ENCODE assay signal across 19 cellular contexts in genomic region chr4:186852964-186853391, GRCh38.
A peak's percentile ranks its signal among the peaks of the same experiment; 100 is the strongest.
DNase-seq lines count a peak whose midpoint lies in the region; ATAC-seq and TF ChIP-seq lines count a peak whose summit lies in the region.
"Had no signal": no experiment of that assay in that cellular context is flagged by ENCODE, and none has a peak within 500 bp of the region (broad histone marks: within the 10 kb centered on the region; RNA-seq: fewer than 3 reads in every experiment).

No MANE protein-coding gene starts in this region.

- peaks cover 0 to 21% (median 8%) of the 10 kb centered on the region in 12 donors for H3K9me3 ChIP-seq in heart left ventricle
- H3K9me3 ChIP-seq: vagina had no signal

- H3K27me3 Mint-ChIP-seq in activated CD8-positive, alpha-beta memory T cell treated with anti-CD3 and anti-CD28 coated beads, Interleukin-2, amount 10 ng/mL, durations not matched to agents 7 days and 5 days, result no peaks in the 10 kb centered on the region
- H3K27me3 Mint-ChIP-seq: IgD-negative memory B cell; naive B cell; stimulated activated memory B cell treated with anti-CD40 and anti-IgM and Interleukin-4, amounts not matched to agents 10 μg/mL and 1 μg/mL and 100 μg/mL, for 72 hours had no signal

- WGBS in heart left ventricle, 4 donors, result 64 to 72% (median 67%) methylated on average over 1 of the region's 1 CpG

- H3K4me3 Mint-ChIP-seq in activated CD8-positive, alpha-beta memory T cell treated with anti-CD3 and anti-CD28 coated beads, Interleukin-2, amount 10 ng/mL, durations not matched to agents 7 days and 5 days, result no peak overlapping the region
- H3K4me3 Mint-ChIP-seq: activated naive CD4-positive, alpha-beta T cell treated with anti-CD3 and anti-CD28 coated beads for 36 hours; IgD-negative memory B cell; naive B cell; stimulated activated memory B cell treated with anti-CD40 and anti-IgM and Interleukin-4, amounts not matched to agents 10 μg/mL and 1 μg/mL and 100 μg/mL, for 72 hours had no signal

- peak; percentile 74 for ATAC-seq in GM18505 (IDR thresholded peaks at IDR 0.05; ENCODE audit: unreplicated experiment)
- ATAC-seq in GM19467 (IDR thresholded peaks at IDR 0.05; ENCODE audit: unreplicated experiment), result peak; percentile 80
- ATAC-seq in HG03060 (IDR thresholded peaks at IDR 0.05; ENCODE audit: low read depth, unreplicated experiment), result peak; percentile 68
- ATAC-seq in activated CD8-positive, alpha-beta memory T cell treated with anti-CD3 and anti-CD28 coated beads, Interleukin-2, amount 10 ng/mL, durations not matched to agents 7 days and 5 days, result no peak
- ATAC-seq in heart left ventricle, result no peak
- ATAC-seq: stimulated activated memory B cell treated with anti-CD40 and anti-IgM and Interleukin-4, amounts not matched to agents 10 μg/mL and 1 μg/mL and 100 μg/mL, for 72 hours had no signal

- no peak for TF ChIP-seq CTCF in heart left ventricle (IDR thresholded peaks at IDR 0.05)

- H3K4me1 ChIP-seq in heart left ventricle, result no peaks in the 10 kb centered on the region
- H3K4me1 ChIP-seq: vagina had no signal

- intact Hi-C loops in heart left ventricle (cut with DNase I), result no loop called here

- no peaks in the 10 kb centered on the region for H3K36me3 ChIP-seq in heart left ventricle
- H3K36me3 ChIP-seq: vagina had no signal

- H3K27ac ChIP-seq in heart left ventricle, result no peak overlapping the region
- H3K27ac ChIP-seq: vagina had no signal

- H3K36me3 Mint-ChIP-seq in activated CD8-positive, alpha-beta memory T cell treated with anti-CD3 and anti-CD28 coated beads, Interleukin-2, amount 10 ng/mL, durations not matched to agents 7 days and 5 days, result no peaks in the 10 kb centered on the region
- H3K36me3 Mint-ChIP-seq: IgD-negative memory B cell; naive B cell; stimulated activated memory B cell treated with anti-CD40 and anti-IgM and Interleukin-4, amounts not matched to agents 10 μg/mL and 1 μg/mL and 100 μg/mL, for 72 hours had no signal

- CTCF ChIA-PET in activated CD8-positive, alpha-beta memory T cell treated with anti-CD3 and anti-CD28 coated beads, Interleukin-2, amount 10 ng/mL, durations not matched to agents 7 days and 5 days (lab: Charles Lee), result no interaction called here

- peaks cover 7% of the 10 kb centered on the region for H3K9me3 Mint-ChIP-seq in activated CD8-positive, alpha-beta memory T cell treated with anti-CD3 and anti-CD28 coated beads, Interleukin-2, amount 10 ng/mL, durations not matched to agents 7 days and 5 days (ENCODE audit: low read depth)

- H3K27me3 ChIP-seq in heart left ventricle, result no peaks in the 10 kb centered on the region
- H3K27me3 ChIP-seq: vagina had no signal

- no peak overlapping the region for H3K4me3 ChIP-seq in heart left ventricle
- H3K4me3 ChIP-seq: vagina had no signal

- H3K4me1 Mint-ChIP-seq in activated CD8-positive, alpha-beta memory T cell treated with anti-CD3 and anti-CD28 coated beads, Interleukin-2, amount 10 ng/mL, durations not matched to agents 7 days and 5 days, result no peaks in the 10 kb centered on the region
- H3K4me1 Mint-ChIP-seq: IgD-negative memory B cell; naive B cell; stimulated activated memory B cell treated with anti-CD40 and anti-IgM and Interleukin-4, amounts not matched to agents 10 μg/mL and 1 μg/mL and 100 μg/mL, for 72 hours had no signal

- DNase-seq in MV-4-11 (lab: John Stamatoyannopoulos, UW) (peak; percentile 59), AG08396 (ENCODE audit: low spot score) (no peak), heart left ventricle (no peak), SKM-1 treated with dmso at 0.1 percent for 144 hours (lab: John Stamatoyannopoulos, UW; ENCODE audit: unreplicated experiment) (no peak)
- DNase-seq in activated CD8-positive, alpha-beta memory T cell treated with anti-CD3 and anti-CD28 coated beads, Interleukin-2, amount 10 ng/mL, durations not matched to agents 7 days and 5 days, result no peak
- DNase-seq: activated CD8-positive, alpha-beta memory T cell treated with anti-CD3 and anti-CD28 coated beads for 24 hours; activated naive CD4-positive, alpha-beta T cell treated with anti-CD3 and anti-CD28 coated beads for 36 hours; kidney; naive B cell; NCI-H1436 treated with DMSO at 0.1 percent for 48 hours; NCI-H524 treated with DMSO at 0.1 percent for 48 hours; Right ventricle myocardium superior; stimulated activated CD4-positive, alpha-beta T cell treated with anti-CD3 and anti-CD28 coated beads, Interleukin-4, amount 100 ng/mL, for 1 hour had no signal

- H3K27ac Mint-ChIP-seq in activated CD8-positive, alpha-beta memory T cell treated with anti-CD3 and anti-CD28 coated beads, Interleukin-2, amount 10 ng/mL, durations not matched to agents 7 days and 5 days, result no peak overlapping the region
- H3K27ac Mint-ChIP-seq: activated naive CD4-positive, alpha-beta T cell treated with anti-CD3 and anti-CD28 coated beads for 36 hours; IgD-negative memory B cell; naive B cell; stimulated activated memory B cell treated with anti-CD40 and anti-IgM and Interleukin-4, amounts not matched to agents 10 μg/mL and 1 μg/mL and 100 μg/mL, for 72 hours had no signal

- no peak for TF ChIP-seq POLR2A in GM18505 (IDR thresholded peaks at IDR 0.05; ENCODE audit: borderline replicate concordance, extremely low read depth, insufficient read depth, insufficient read length)
- TF ChIP-seq POLR2A in heart left ventricle (IDR thresholded peaks at IDR 0.05), result no peak

Comparison
In these comparisons a context has a peak if more than half of its experiments do, and no peak if none do; other contexts are left out.
1. ATAC-seq: peak in GM18505 (single experiment), GM19467 (single experiment) and HG03060 (single experiment); none in activated CD8-positive, alpha-beta memory T cell treated with anti-CD3 and anti-CD28 coated beads, Interleukin-2, amount 10 ng/mL, durations not matched to agents 7 days and 5 days (single experiment) and heart left ventricle (0 of 4).